Comparison of ENCODE assay signal across 8 cellular contexts in genomic region chr17:17146791-17147406, GRCh38. TPM values are rescaled to one million over a fixed set of nuclear protein-coding genes. Genes with fewer than 3 reads are reported as not detected.
DNase-seq lines count a peak whose midpoint lies in the region; TF ChIP-seq lines count a peak whose summit lies in the region.

No MANE protein-coding gene starts in this region.

- peaks cover 37% of the 10 kb centered on the region for H3K36me3 ChIP-seq in colonic mucosa

- no peak overlapping the region for H3K4me3 ChIP-seq in colonic mucosa
- no peak overlapping the region for H3K4me3 ChIP-seq in retinal pigment epithelial cell (ENCODE audit: low read length)

- H3K9me3 ChIP-seq in colonic mucosa, result no peaks in the 10 kb centered on the region

- H3K27ac ChIP-seq in colonic mucosa, result no peak overlapping the region

- intact Hi-C loops in colonic mucosa (cut with DNase I), result loop anchor here (5.0 kb wide), 1 partner anchor 145 kb away; no protein-coding TSS in a partner anchor

- peak; percentile 20 for TF ChIP-seq CTCF in colonic mucosa (IDR thresholded peaks at IDR 0.05)
- peak; percentile 33 for TF ChIP-seq CTCF in retinal pigment epithelial cell (conservative IDR thresholded peaks at IDR 0.05; ENCODE audit: low read depth, low read length)

- H3K27me3 ChIP-seq in colonic mucosa, result no peaks in the 10 kb centered on the region

- H3K9ac ChIP-seq in colonic mucosa (ENCODE audit: low read depth in 2 of 2, low read length in 2 of 2), result no peak overlapping the region

- DNase-seq in SIG-M5 treated with dmso at 0.1 percent for 504 hours (lab: John Stamatoyannopoulos, UW; ENCODE audit: unreplicated experiment) (peak; percentile 19), SIG-M5 (lab: John Stamatoyannopoulos, UW) (no peak), RKO (ENCODE audit: low spot score) (peak; percentile 15), colonic mucosa (no peak), retinal pigment epithelial cell (ENCODE audit: low read depth) (no peak), NCI-H1694 (lab: John Stamatoyannopoulos, UW) (no peak), occipital lobe (lab: John Stamatoyannopoulos, UW) (no peak), NCI-H2107 treated with DMSO at 0.1 percent for 48 hours (lab: John Stamatoyannopoulos, UW; ENCODE audit: unreplicated experiment) (no peak)

- H3K4me1 ChIP-seq in colonic mucosa, result no peaks in the 10 kb centered on the region

RNA-seq across cellular contexts. Expression of gene PLD6, which starts 59.2 kb away (rescaled TPM):
- total RNA-seq in colonic mucosa (1 to 10 TPM; 1.3 to 1.4 TPM), occipital lobe (9.2 TPM)

Comparison
In these comparisons a context has a peak if more than half of its experiments do, and no peak if none do; other contexts are left out.
1. DNase-seq: peak in SIG-M5 treated with dmso at 0.1 percent for 504 hours (single experiment) and RKO (single experiment); none in SIG-M5 (single experiment), colonic mucosa (single experiment), retinal pigment epithelial cell (single experiment), NCI-H1694 (single experiment), occipital lobe (single experiment) and NCI-H2107 treated with DMSO at 0.1 percent for 48 hours (single experiment).